ENCODE assay signal across 8 cellular contexts in genomic region chr2:162731917-162732804, GRCh38.
A peak's percentile ranks its signal among the peaks of the same experiment; 100 is the strongest.
DNase-seq lines count a peak whose midpoint lies in the region; ATAC-seq, FAIRE-seq and TF ChIP-seq lines count a peak whose summit lies in the region.

No MANE protein-coding gene starts in this region.

- peak overlapping the region in 1 of 10 donors; percentile 74 for H3K27ac Mint-ChIP-seq in naive thymus-derived CD8-positive, alpha-beta T cell

- ATAC-seq in GM21381 (IDR thresholded peaks at IDR 0.05; ENCODE audit: unreplicated experiment) (peak; percentile 83), HG03442 (IDR thresholded peaks at IDR 0.05; ENCODE audit: unreplicated experiment) (peak; percentile 91), GM12878 (peak; percentile 92)
- ATAC-seq in naive thymus-derived CD8-positive, alpha-beta T cell, result no peak

- POLR2A ChIA-PET in GM12878 (lab: Charles Lee), result interaction anchor here (0.6 to 3.5 kb wide), 10 partner anchors 15 to 41 kb away, joined by 3 to 18 read pairs (median 4); no protein-coding TSS in a partner anchor
- POLR2A ChIA-PET in naive thymus-derived CD8-positive, alpha-beta T cell (lab: Charles Lee), result no interaction called here

- H3K4me3 Mint-ChIP-seq in naive thymus-derived CD8-positive, alpha-beta T cell, result peak overlapping the region in 1 of 10 donors; percentile 37

- WGBS in GM12878 (ENCODE audit: insufficient coverage, insufficient replicate concordance, low lambda C conversion rate, missing lambda C conversion rate), result 23% methylated on average over 6 of the region's 6 CpGs

- in situ Hi-C loops in GM12878 (cut with MboI), result no loop called here

- H3K36me3 Mint-ChIP-seq in naive thymus-derived CD8-positive, alpha-beta T cell, result no peaks in the 10 kb centered on the region

- no peak for TF ChIP-seq CTCF in GM12878 (IDR thresholded peaks at IDR 0.05 in 2 of 3, conservative IDR thresholded peaks at IDR 0.05 in 1 of 3; ENCODE audit: control insufficient read depth in 2 of 3, extremely low read depth in 1 of 3, insufficient read depth in 1 of 3, low read depth in 3 of 3, low read length in 3 of 3)
- no peak for TF ChIP-seq CTCF in Peyer's patch (IDR thresholded peaks at IDR 0.05)

- BruUV-seq in GM12878 (replicated peaks; lab: Mats Ljungman, UMichigan), result no TSS peak

- DNase-seq in GM12892 (ENCODE audit: insufficient read length) (no peak), GM12878 (ENCODE audit: low read depth, low spot score) (peak; percentile 57), Peyer's patch (no peak), NCI-H1694 treated with DMSO at 0.1 percent for 48 hours (lab: John Stamatoyannopoulos, UW) (no peak)
- no peak for DNase-seq in naive thymus-derived CD8-positive, alpha-beta T cell
- DNase-seq in stimulated activated CD4-positive, alpha-beta T cell treated with anti-CD3 and anti-CD28 coated beads, Interleukin-2, amount 100 ng/mL, for 48 hours, result no peak

- peaks cover 0 to 14% (median 5%) of the 10 kb centered on the region in 9 donors for H3K9me3 Mint-ChIP-seq in naive thymus-derived CD8-positive, alpha-beta T cell

- H3K9me3 ChIP-seq in GM12878 (replicated peaks; ENCODE audit: control insufficient read depth, insufficient read depth, low read length) (no peaks in the 10 kb centered on the region; the same call in 1 of the 3 replicates), Peyer's patch (no peaks in the 10 kb centered on the region)

- no peaks in the 10 kb centered on the region for H4K20me1 ChIP-seq in GM12878 (ENCODE audit: control insufficient read depth, insufficient read depth)

- H3K27ac ChIP-seq in GM12878 (ENCODE audit: control insufficient read depth, insufficient read depth), result peak overlapping the region; percentile 88
- H3K27ac ChIP-seq in Peyer's patch, result no peak overlapping the region

- H3K27me3 ChIP-seq in GM12878 (replicated peaks in 1 of 2; ENCODE audit: control insufficient read depth in 2 of 2, insufficient read depth in 2 of 2, low read length in 1 of 2), result no peaks in the 10 kb centered on the region
- no peaks in the 10 kb centered on the region for H3K27me3 ChIP-seq in Peyer's patch

- H3K4me1 ChIP-seq in GM12878 (ENCODE audit: control insufficient read depth, insufficient read depth, low read length) (peaks cover 26% of the 10 kb centered on the region), Peyer's patch (no peaks in the 10 kb centered on the region)

- no peaks in the 10 kb centered on the region for H3K79me2 ChIP-seq in GM12878 (ENCODE audit: control insufficient read depth, insufficient read depth, low read length)

- SMC1A ChIA-PET in GM12878 (lab: Charles Lee; ENCODE audit: uncharacterized antibody, unreplicated experiment), result interaction anchor here (1.0 to 10.1 kb wide), 16 partner anchors 11 to 673 kb away, joined by 3 to 138 read pairs (median 8); partner anchors contain the start of gene IFIH1

- H3K9ac ChIP-seq in GM12878 (ENCODE audit: control insufficient read depth, insufficient read depth, low read length), result peak overlapping the region; percentile 44; the same call in 1 of the 2 replicates

- H2AFZ ChIP-seq in GM12878 (ENCODE audit: control insufficient read depth, low read depth, low read length), result peak overlapping the region; percentile 98

- H3K36me3 ChIP-seq in GM12878 (ENCODE audit: control insufficient read depth in 2 of 2, insufficient read depth in 2 of 2, low read length in 1 of 2) (no peaks in the 10 kb centered on the region), Peyer's patch (no peaks in the 10 kb centered on the region)

- no peaks in the 10 kb centered on the region for H3K4me1 Mint-ChIP-seq in naive thymus-derived CD8-positive, alpha-beta T cell

- no peaks in the 10 kb centered on the region for H3K27me3 Mint-ChIP-seq in naive thymus-derived CD8-positive, alpha-beta T cell

- TF ChIP-seq EP300 in GM12878 (IDR thresholded peaks at IDR 0.05; ENCODE audit: borderline replicate concordance in 1 of 2, control insufficient read depth in 1 of 2, low read depth in 2 of 2, low read length in 2 of 2), result no peak

- H3K4me3 ChIP-seq in GM12878, result peak overlapping the region; percentile 60; the same call in 1 of the 2 replicates
- peak overlapping the region in 1 of 4 donors; percentile 33 for H3K4me3 ChIP-seq in Peyer's patch

- no peak for TF ChIP-seq POLR2A in GM12892 (IDR thresholded peaks at IDR 0.05; ENCODE audit: low read depth, low read length)
- TF ChIP-seq POLR2A in GM12878 (IDR thresholded peaks at IDR 0.05; ENCODE audit: low read depth, low read length), result no peak
- no peak for TF ChIP-seq POLR2A in Peyer's patch (IDR thresholded peaks at IDR 0.05)

- no peak for TF ChIP-seq RAD21 in GM12878 (IDR thresholded peaks at IDR 0.05; ENCODE audit: insufficient read depth, low read depth, low read length)

- RAD21 ChIA-PET in GM12878 (lab: Charles Lee; ENCODE audit: unreplicated experiment), result interaction anchor here (0.8 to 4.4 kb wide), 20 partner anchors 11 to 420 kb away, joined by 3 to 40 read pairs (median 4); no protein-coding TSS in a partner anchor

- peak overlapping the region; percentile 100 for H3K4me2 ChIP-seq in GM12878 (ENCODE audit: control insufficient read depth, insufficient read depth)

- CTCF ChIA-PET in GM12878 (lab: Yijun Ruan, JAX), result interaction anchor here (1.0 to 2.4 kb wide), 11 partner anchors 12 to 42 kb away, joined by 3 to 7 read pairs (median 3); no protein-coding TSS in a partner anchor

- peak; percentile 92 for FAIRE-seq in GM12892 (lab: Jason Lieb, UNC)
- peak; percentile 38 for FAIRE-seq in GM12878 (lab: Jason Lieb, UNC)

- intact Hi-C loops in GM12878 (cut with micrococcal nuclease; ENCODE audit: unreplicated experiment), result loop anchor here (5.0 kb wide), 1 partner anchor 415 kb away; the partner anchor contains the start of gene IFIH1

TF ChIP-seq in GM12878, 131 proteins besides CTCF, POLR2A, EP300 and RAD21:
- peak; percentile 18; the same call in 1 of the 2 replicates for TF ChIP-seq JUNB (IDR thresholded peaks at IDR 0.05)
- TF ChIP-seq SPI1 (IDR thresholded peaks at IDR 0.05; ENCODE audit: borderline replicate concordance, insufficient read depth, low read depth, low read length), result no peak
- 0 out of 2 replicates have a peak, but pooled peaks have one; percentile 16 for TF ChIP-seq MTA2 (IDR thresholded peaks at IDR 0.05; ENCODE audit: low read depth)
- TF ChIP-seq SIN3A (IDR thresholded peaks at IDR 0.05; ENCODE audit: low read depth, low read length), result no peak
- peak; percentile 68 for TF ChIP-seq CREM (IDR thresholded peaks at IDR 0.05; ENCODE audit: low read depth)
- TF ChIP-seq TCF7 (IDR thresholded peaks at IDR 0.05; ENCODE audit: borderline replicate concordance), result peak; percentile 56; the same call in 1 of the 2 replicates
- TF ChIP-seq NBN (IDR thresholded peaks at IDR 0.05), result no peak
- TF ChIP-seq, protein P1, sequence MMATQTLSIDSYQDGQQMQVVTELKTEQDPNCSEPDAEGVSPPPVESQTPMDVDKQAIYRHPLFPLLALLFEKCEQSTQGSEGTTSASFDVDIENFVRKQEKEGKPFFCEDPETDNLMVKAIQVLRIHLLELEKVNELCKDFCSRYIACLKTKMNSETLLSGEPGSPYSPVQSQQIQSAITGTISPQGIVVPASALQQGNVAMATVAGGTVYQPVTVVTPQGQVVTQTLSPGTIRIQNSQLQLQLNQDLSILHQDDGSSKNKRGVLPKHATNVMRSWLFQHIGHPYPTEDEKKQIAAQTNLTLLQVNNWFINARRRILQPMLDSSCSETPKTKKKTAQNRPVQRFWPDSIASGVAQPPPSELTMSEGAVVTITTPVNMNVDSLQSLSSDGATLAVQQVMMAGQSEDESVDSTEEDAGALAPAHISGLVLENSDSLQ (IDR thresholded peaks at IDR 0.05), result peak; percentile 66; the same call in 1 of the 2 replicates
- no peak for TF ChIP-seq EGR1 (IDR thresholded peaks at IDR 0.05; ENCODE audit: borderline replicate concordance in 1 of 2, low read depth in 2 of 2, low read length in 2 of 2)
- TF ChIP-seq PAX8 (IDR thresholded peaks at IDR 0.05), result no peak
- TF ChIP-seq RUNX3 (IDR thresholded peaks at IDR 0.05; ENCODE audit: low read length), result peak; percentile 42
- no peak for TF ChIP-seq CHD2 (IDR thresholded peaks at IDR 0.05; ENCODE audit: borderline replicate concordance, low read depth, low read length)
- peak; percentile 78 for TF ChIP-seq CREB1 (IDR thresholded peaks at IDR 0.05; ENCODE audit: low read depth)
- TF ChIP-seq ATF7 (IDR thresholded peaks at IDR 0.05; ENCODE audit: low read depth), result 0 out of 2 replicates have a peak, but pooled peaks have one; percentile 16

Comparison
In these comparisons a context has a peak if more than half of its experiments do, and no peak if none do; other contexts are left out.
1. ATAC-seq: peak in GM21381 (single experiment), HG03442 (single experiment) and GM12878 (single experiment); none in naive thymus-derived CD8-positive, alpha-beta T cell (0 of 2).